18 cellular contexts compared by ENCODE assay signal in the genomic region with DNA sequence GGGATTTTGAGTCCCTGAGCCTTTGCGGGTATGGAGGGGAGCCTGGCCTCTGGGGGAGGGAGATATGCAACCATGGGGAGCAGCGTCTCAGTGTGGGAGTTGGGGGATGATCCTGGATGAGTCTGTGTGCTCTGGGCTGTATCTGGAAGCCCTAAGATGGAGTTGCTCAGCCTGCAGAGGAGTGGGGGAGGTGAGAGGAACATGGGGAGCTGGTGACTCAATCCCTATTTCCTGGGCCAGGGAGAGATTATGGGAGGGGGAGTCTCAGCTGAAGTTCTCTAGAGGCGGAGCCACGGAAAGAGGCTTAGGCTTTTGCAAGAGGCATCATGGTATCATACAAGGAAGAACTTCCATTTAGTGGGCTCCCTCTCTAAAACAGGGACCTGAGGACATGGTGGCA. TPM values are rescaled to one million over a fixed set of nuclear protein-coding genes. Genes with fewer than 3 reads are reported as not detected.
DNase-seq lines count a peak whose midpoint lies in the region; ATAC-seq lines count a peak whose summit lies in the region.
"Had no signal": no experiment of that assay in that cellular context is flagged by ENCODE, and none has a peak within 500 bp of the region (broad histone marks: within the 10 kb centered on the region; RNA-seq: fewer than 3 reads in every experiment).

No MANE protein-coding gene starts in this region.

- H3K4me3 ChIP-seq in MG63, result no peak overlapping the region
- H3K4me3 ChIP-seq: colonic mucosa, upper lobe of right lung had no signal

- ATAC-seq in GM19452 (IDR thresholded peaks at IDR 0.05; ENCODE audit: unreplicated experiment), result no peak
- ATAC-seq: right cardiac atrium; stimulated activated naive CD8-positive, alpha-beta T cell treated with anti-CD3 and anti-CD28 coated beads, Interleukin-15, amount 100 ng/mL, for 72 hours; upper lobe of right lung had no signal

- H3K9me3 ChIP-seq in MG63, result no peaks in the 10 kb centered on the region
- H3K9me3 ChIP-seq: colonic mucosa, upper lobe of right lung had no signal

- H3K27me3 ChIP-seq in MG63, result no peaks in the 10 kb centered on the region
- H3K27me3 ChIP-seq: colonic mucosa, upper lobe of right lung had no signal

- no peaks in the 10 kb centered on the region for H3K36me3 ChIP-seq in MG63
- H3K36me3 ChIP-seq: colonic mucosa, upper lobe of right lung had no signal

- DNase-seq in A172 (ENCODE audit: low spot score) (peak; percentile 74), HT1080 (ENCODE audit: low read depth) (peak; percentile 69), UCSD-AML1 (lab: John Stamatoyannopoulos, UW; ENCODE audit: unreplicated experiment) (peak; percentile 23), iPS-NIHi11 (ENCODE audit: low spot score) (peak; percentile 44), COLO668 (lab: John Stamatoyannopoulos, UW; ENCODE audit: unreplicated experiment) (no peak), inferior parietal cortex (ENCODE audit: extremely low spot score) (no peak), MG63 (no peak)
- DNase-seq: activated gamma-delta T cell; colonic mucosa; islet precursor cell; mesenchymal stem cell; NCI-H2029; NCI-H510A treated with DMSO at 0.1 percent for 48 hours; OCI-M1; right cardiac atrium; stimulated activated naive CD8-positive, alpha-beta T cell treated with anti-CD3 and anti-CD28 coated beads, Interleukin-15, amount 100 ng/mL, for 72 hours; upper lobe of right lung had no signal

RNA-seq across cellular contexts. Expression of gene TMEM115, which starts 59.5 kb away (rescaled TPM):
- total RNA-seq in A172 (2014; rRNA removed; shearing (Covaris generic)), result 57.3 and 58.9 TPM in 2 replicates
- total RNA-seq in HT1080 (2014; rRNA removed; shearing (Covaris generic)), result 75.7 and 90.1 TPM in 2 replicates
- 52.4 and 55.2 TPM in 2 replicates for polyA plus RNA-seq in HT1080 (2015; cell fraction: cytosol; rRNA removed)
- 56.7 and 62.4 TPM in 2 replicates for polyA plus RNA-seq in HT1080 (2015; cell fraction: nucleus; rRNA removed)
- 18.7 and 24.1 TPM in 2 replicates for total RNA-seq in MG63 (2014; rRNA removed; shearing (Covaris generic); ENCODE audit: low replicate concordance)

Comparison
In these comparisons a context has a peak if more than half of its experiments do, and no peak if none do; other contexts are left out.
1. DNase-seq: peak in A172 (single experiment), HT1080 (single experiment), UCSD-AML1 (single experiment) and iPS-NIHi11 (single experiment); none in COLO668 (single experiment), inferior parietal cortex (single experiment) and MG63 (single experiment).